24 cellular contexts compared by ENCODE assay signal in genomic region chr1:202061055-202061454, GRCh38. TPM values are rescaled to one million over a fixed set of nuclear protein-coding genes. Genes with fewer than 3 reads are reported as not detected.
DNase-seq lines count a peak whose midpoint lies in the region; ATAC-seq, FAIRE-seq and TF ChIP-seq lines count a peak whose summit lies in the region.
"Had no signal": no experiment of that assay in that cellular context is flagged by ENCODE, and none has a peak within 500 bp of the region (broad histone marks: within the 10 kb centered on the region; RNA-seq: fewer than 3 reads in every experiment).

No MANE protein-coding gene starts in this region.

- 79% methylated on average over 4 of the region's 4 CpGs for WGBS in A549 (ENCODE audit: missing lambda C conversion rate)
- WGBS in H1 (ENCODE audit: extremely low coverage in 1 of 2, insufficient coverage in 1 of 2, insufficient read length in 1 of 2, insufficient replicate concordance in 2 of 2, low coverage in 1 of 2, low lambda C conversion rate in 2 of 2, missing lambda C conversion rate in 1 of 2), 2 experiments, result 96% methylated on average over 4 of the region's 4 CpGs; no CpG with 5 or more reads in 1 of the 2 experiments

- no peak overlapping the region for H3K14ac ChIP-seq in H1 (ENCODE audit: insufficient read length)

- H2BK5ac ChIP-seq in H1 (ENCODE audit: low read depth, low read length), result no peak overlapping the region

- POLR2A ChIA-PET in A549 (lab: Yijun Ruan, JAX) (interaction anchor here (1.5 kb wide), 1 partner anchor 51 kb away, joined by 5 read pairs; the partner anchor contains the start of gene ELF3), H1 (lab: Charles Lee; ENCODE audit: partially characterized antibody) (no interaction called here)

- H2AK5ac ChIP-seq in H1 (ENCODE audit: low read depth, low read length), result no peak overlapping the region

- no peaks in the 10 kb centered on the region for H3K23me2 ChIP-seq in H1 (ENCODE audit: low read depth, low read length)

- no peak overlapping the region for H3K56ac ChIP-seq in H1 (replicated peaks; ENCODE audit: insufficient read length, low read depth, low read length)

- H2BK120ac ChIP-seq in H1 (replicated peaks; ENCODE audit: low read depth, low read length), result no peak overlapping the region

- H4K8ac ChIP-seq in H1 (ENCODE audit: extremely low read depth, insufficient read depth, low read length), result no peak overlapping the region

- TF ChIP-seq CTCF in A549 (IDR thresholded peaks at IDR 0.05), result no peak
- TF ChIP-seq CTCF in H1 (IDR thresholded peaks at IDR 0.05; ENCODE audit: control extremely low read depth in 1 of 3, insufficient read depth in 1 of 3, low read depth in 1 of 3, low read length in 3 of 3), result no peak

- no peak overlapping the region for H2BK20ac ChIP-seq in H1 (ENCODE audit: low read length)

- no peak overlapping the region for H3K4ac ChIP-seq in H1 (replicated peaks; ENCODE audit: insufficient read length, low read depth, low read length)

- no peak overlapping the region for H4K5ac ChIP-seq in H1 (ENCODE audit: insufficient read length, low read depth, low read length)

- ATAC-seq in A549, result no peak
- ATAC-seq: GM23338 had no signal

- no peaks in the 10 kb centered on the region for H3K79me1 ChIP-seq in H1 (ENCODE audit: low read depth, low read length)

- DNase-seq in A549 (ENCODE audit: low read depth in 1 of 2, low spot score in 1 of 2), result peak in 1 of 2 experiments; percentile 51
- DNase-seq in RKO (ENCODE audit: low spot score), result peak; percentile 15
- no peak for DNase-seq in H1 (ENCODE audit: low read depth in 1 of 2, low spot score in 2 of 2)
- DNase-seq in LoVo (ENCODE audit: low spot score), result no peak
- no peak for DNase-seq in DMS79 (lab: John Stamatoyannopoulos, UW)
- DNase-seq in HUDEP-2 (lab: John Stamatoyannopoulos, UW; ENCODE audit: unreplicated experiment in 76 of 76), result no peak
- DNase-seq: ACHN; AML-193; BE2C; CD4-positive, alpha-beta T cell; CD8-positive, alpha-beta memory T cell; DMS 273 treated with DMSO at 0.1 percent for 48 hours; DMS79 treated with DMSO at 0.1 percent for 48 hours; GF-D8; H7; HCEC 1CT had no signal

- H3K4me3 ChIP-seq in A549 (no peak overlapping the region), H1 (ENCODE audit: extremely low read depth in 1 of 4, insufficient read depth in 2 of 4, low read depth in 3 of 4, low read length in 4 of 4) (no peak overlapping the region)
- H3K4me3 ChIP-seq: BLaER1 treated with 17β-estradiol and CSF1 and Interleukin-3, amounts not matched to agents 10 nM and 100 nM; GM23338 had no signal

- H3K79me2 ChIP-seq in H1 (ENCODE audit: control insufficient read depth in 1 of 2, insufficient read depth in 2 of 2, low read length in 2 of 2), result no peaks in the 10 kb centered on the region

- no peak overlapping the region for H2AFZ ChIP-seq in H1 (ENCODE audit: low read length)
- H2AFZ ChIP-seq: GM23338 had no signal

- H3K27me3 ChIP-seq in H1 (replicated peaks in 1 of 4; ENCODE audit: control insufficient read depth in 3 of 4, extremely low read depth in 1 of 4, insufficient read depth in 3 of 4, low read length in 3 of 4), result no peaks in the 10 kb centered on the region
- H3K27me3 ChIP-seq: BE2C; BLaER1 treated with 17β-estradiol and CSF1 and Interleukin-3, amounts not matched to agents 10 nM and 100 nM had no signal

- TF ChIP-seq RAD21 in A549 (conservative IDR thresholded peaks at IDR 0.05 in 1 of 2, IDR thresholded peaks at IDR 0.05 in 1 of 2) (no peak), H1 (IDR thresholded peaks at IDR 0.05 in 1 of 2, conservative IDR thresholded peaks at IDR 0.05 in 1 of 2; ENCODE audit: low read depth in 2 of 2, low read length in 2 of 2) (no peak)

- no peak overlapping the region for H2BK15ac ChIP-seq in H1 (ENCODE audit: low read length)

- H2BK12ac ChIP-seq in H1 (ENCODE audit: low read depth, low read length), result no peak overlapping the region

- no peaks in the 10 kb centered on the region for H3K9me3 ChIP-seq in A549
- H3K9me3 ChIP-seq in H1 (ENCODE audit: insufficient read depth in 2 of 2, low read depth in 1 of 2, low read length in 1 of 2), result no peaks in the 10 kb centered on the region
- H3K9me3 ChIP-seq: BE2C; BLaER1 treated with 17β-estradiol and CSF1 and Interleukin-3, amounts not matched to agents 10 nM and 100 nM had no signal

- CTCF ChIA-PET in A549 (lab: Yijun Ruan, JAX), result interaction anchor here (1.9 kb wide), 1 partner anchor 58 kb away, joined by 5 read pairs; no protein-coding TSS in a partner anchor
- CTCF ChIA-PET in H1 (lab: Charles Lee; ENCODE audit: partially characterized antibody), result interaction anchor here (1.9 kb wide), 1 partner anchor 74 kb away, joined by 4 read pairs; no protein-coding TSS in a partner anchor

- TF ChIP-seq EP300 in A549 (IDR thresholded peaks at IDR 0.05), result no peak
- no peak for TF ChIP-seq EP300 in H1 (IDR thresholded peaks at IDR 0.05; ENCODE audit: borderline replicate concordance in 1 of 2, low read depth in 2 of 2, low read length in 2 of 2)

- no peak overlapping the region for H3K18ac ChIP-seq in H1 (ENCODE audit: extremely low read depth, low read length)

- no peaks in the 10 kb centered on the region for H3K36me3 ChIP-seq in H1 (ENCODE audit: control insufficient read depth in 2 of 4, insufficient read depth in 4 of 4, low read length in 3 of 4)
- H3K36me3 ChIP-seq: BE2C; BLaER1 treated with 17β-estradiol and CSF1 and Interleukin-3, amounts not matched to agents 10 nM and 100 nM had no signal

- no peaks in the 10 kb centered on the region for H4K20me1 ChIP-seq in H1 (replicated peaks in 1 of 2; ENCODE audit: control insufficient read depth in 1 of 2, insufficient read depth in 2 of 2, low read length in 2 of 2)
- H4K20me1 ChIP-seq: BLaER1 treated with 17β-estradiol and CSF1 and Interleukin-3, amounts not matched to agents 10 nM and 100 nM had no signal

- H3K27ac ChIP-seq in A549, result peak overlapping the region; percentile 97 to 98
- H3K27ac ChIP-seq in H1 (ENCODE audit: low read depth, low read length), result no peak overlapping the region
- H3K27ac ChIP-seq: 22Rv1; BLaER1 treated with 17β-estradiol and CSF1 and Interleukin-3, amounts not matched to agents 10 nM and 100 nM had no signal

- H3K4me2 ChIP-seq in A549 (no peak overlapping the region), H1 (ENCODE audit: insufficient read depth in 1 of 2, low read depth in 2 of 2, low read length in 2 of 2) (no peak overlapping the region)
- H3K4me2 ChIP-seq: BLaER1 treated with 17β-estradiol and CSF1 and Interleukin-3, amounts not matched to agents 10 nM and 100 nM; GM23338 had no signal

- no peak for FAIRE-seq in A549 (lab: Jason Lieb, UNC)
- FAIRE-seq in H1 (lab: Jason Lieb, UNC), result no peak
- FAIRE-seq: A204.1, D721Med, GM12891, GM18507 had no signal

- no peak overlapping the region for H3K23ac ChIP-seq in H1 (ENCODE audit: insufficient read length)

- H3K4me1 ChIP-seq in A549 (peaks cover 87% of the 10 kb centered on the region), H1 (replicated peaks in 1 of 4; ENCODE audit: control insufficient read depth in 3 of 4, insufficient read depth in 4 of 4, low read length in 3 of 4) (peaks cover 0 to 4% (median 0%) of the 10 kb centered on the region in 4 experiments; a peak in 4 of 7 replicates)
- H3K4me1 ChIP-seq: BE2C had no signal

- no peak for TF ChIP-seq POLR2A in A549 (IDR thresholded peaks at IDR 0.05; ENCODE audit: low read length)
- TF ChIP-seq POLR2A in H1 (IDR thresholded peaks at IDR 0.05; ENCODE audit: control extremely low read depth in 1 of 2, low read depth in 2 of 2, low read length in 2 of 2), result no peak

- H3K9ac ChIP-seq in H1 (replicated peaks in 1 of 4; ENCODE audit: extremely low read depth in 1 of 4, low read depth in 3 of 4, low read length in 3 of 4), result no peak overlapping the region
- H3K9ac ChIP-seq: BLaER1 treated with 17β-estradiol and CSF1 and Interleukin-3, amounts not matched to agents 10 nM and 100 nM had no signal

- peak overlapping the region; percentile 12 for H4K91ac ChIP-seq in H1 (replicated peaks; ENCODE audit: insufficient read length, low read length)

TF ChIP-seq in A549, 52 proteins besides CTCF, POLR2A, EP300 and RAD21 (continues in another document):
- TF ChIP-seq EHF (CRISPR knock-in tag; IDR thresholded peaks at IDR 0.05) (no peak), BCL3 (IDR thresholded peaks at IDR 0.05) (no peak)

TF ChIP-seq in H1, 55 proteins besides CTCF, POLR2A, EP300 and RAD21 (continues in another document):
- TF ChIP-seq SAP30 (IDR thresholded peaks at IDR 0.05; ENCODE audit: insufficient read depth, insufficient replicate concordance, low read length) (no peak), GABPA (IDR thresholded peaks at IDR 0.05; ENCODE audit: borderline replicate concordance, insufficient read depth, low read length) (no peak), SIX5 (IDR thresholded peaks at IDR 0.05; ENCODE audit: low read depth, low read length) (no peak), TEAD4 (IDR thresholded peaks at IDR 0.05; ENCODE audit: low read depth, low read length) (no peak), YY1 (IDR thresholded peaks at IDR 0.05; ENCODE audit: low read depth, low read length) (no peak), CHD2 (IDR thresholded peaks at IDR 0.05; ENCODE audit: low read length) (no peak), USF2 (IDR thresholded peaks at IDR 0.05; ENCODE audit: low read length) (no peak)

RNA-seq across cellular contexts. Expression of gene ELF3, which starts 50.7 kb away (rescaled TPM):
- 334 and 365 TPM in 2 replicates for polyA plus RNA-seq in A549 (2011; rRNA removed)
- polyA plus RNA-seq in A549 (2012; cell fraction: cytosol; rRNA removed), result 197 and 257 TPM in 2 replicates
- 1,053 and 1,132 TPM in 2 replicates for polyA plus RNA-seq in A549 (2012; cell fraction: nucleus; rRNA removed)
- polyA plus RNA-seq in A549 (2017; fragmentation: RNase III; extraction: RNeasy Plus Mini Kit Qiagen cat#74134 plus additional on column Dnase treatment), result 138 to 180 TPM (median 179 TPM) in 3 replicates
- polyA minus RNA-seq in A549 (2011; rRNA and poly(A)+ RNA removed), result 661 and 758 TPM in 2 replicates
- total RNA-seq in H1 (2021; fragmentation: NEBNext Ultra II Directional; extraction: Animal tissue kit (Norgen Biotek cat#: 25700)), result 15.6 and 17.3 TPM in 2 replicates
- polyA plus RNA-seq in H1 (2011; rRNA removed), result 25.0 and 32.0 TPM in 2 replicates
- polyA plus RNA-seq in H1 (2011; cell fraction: cytosol; rRNA removed), result 28.5 TPM
- polyA plus RNA-seq in H1 (2011; cell fraction: nucleus; rRNA removed), result 67.2 TPM
- 19.0 to 24.5 TPM (median 23.7 TPM) in 4 replicates for polyA plus RNA-seq in H1 (2012, experiment 1 of 2)
- polyA plus RNA-seq in H1 (2012, experiment 2 of 2), result 23.1 TPM
- polyA plus RNA-seq in H1 (2013, experiment 1 of 2), result 3.6 TPM
- 3.4 TPM for polyA plus RNA-seq in H1 (2013, experiment 2 of 2)
- 34.1 and 39.4 TPM in 2 replicates for polyA minus RNA-seq in H1 (2011; rRNA and poly(A)+ RNA removed)
- 26.3 TPM for polyA minus RNA-seq in H1 (2011; cell fraction: cytosol; rRNA and poly(A)+ RNA removed)
- polyA minus RNA-seq in H1 (2011; cell fraction: nucleus; rRNA and poly(A)+ RNA removed), result 37.4 TPM
- polyA plus RNA-seq: CD14-positive monocyte; CD8-positive, alpha-beta memory T cell had no signal
